ENCODE assay signal across 8 cellular contexts in genomic region chr12:15584366-15585041, GRCh38.
DNase-seq lines count a peak whose midpoint lies in the region; ATAC-seq lines count a peak whose summit lies in the region.

No MANE protein-coding gene starts in this region.

- H3K4me1 Mint-ChIP-seq in activated T-cell treated with anti-CD3 and anti-CD28 coated beads, Interleukin-2, amount 50 U/mL, for 4 hours (ENCODE audit: low read depth) = peaks cover 7% of the 10 kb centered on the region
- peaks cover 11% of the 10 kb centered on the region for H3K4me1 Mint-ChIP-seq in activated T-cell treated with anti-CD3 and anti-CD28 coated beads, Interleukin-2, amount 50 U/mL, for 24 hours (ENCODE audit: low read depth)

- no peak overlapping the region for H4K8ac ChIP-seq in mesendoderm (ENCODE audit: low read depth, low read length)

- no peak overlapping the region for H2BK15ac ChIP-seq in mesendoderm (replicated peaks; ENCODE audit: low read depth)

- H3K9me3 Mint-ChIP-seq in activated T-cell treated with anti-CD3 and anti-CD28 coated beads, Interleukin-2, amount 50 U/mL, for 4 hours = no peaks in the 10 kb centered on the region
- H3K9me3 Mint-ChIP-seq in activated T-cell treated with anti-CD3 and anti-CD28 coated beads, Interleukin-2, amount 50 U/mL, for 24 hours = no peaks in the 10 kb centered on the region

- H3K4me1 ChIP-seq in NT2/D1 (ENCODE audit: insufficient read depth, insufficient read length) (no peaks in the 10 kb centered on the region), mesendoderm (ENCODE audit: control insufficient read depth, low read depth, low read length) (no peaks in the 10 kb centered on the region)

- H3K56ac ChIP-seq in mesendoderm (ENCODE audit: low read length) = no peak overlapping the region

- no peak overlapping the region for H3K4me3 ChIP-seq in NT2/D1 (ENCODE audit: insufficient read length, low read depth)
- H3K4me3 ChIP-seq in mesendoderm (ENCODE audit: low read length) = no peak overlapping the region

- no peak overlapping the region for H2AK5ac ChIP-seq in mesendoderm (ENCODE audit: low read length)

- no peak overlapping the region for H3K27ac Mint-ChIP-seq in activated T-cell treated with anti-CD3 and anti-CD28 coated beads, Interleukin-2, amount 50 U/mL, for 24 hours

- no peak overlapping the region for H3K4ac ChIP-seq in mesendoderm (ENCODE audit: low read depth, low read length)

- H3K36me3 Mint-ChIP-seq in activated T-cell treated with anti-CD3 and anti-CD28 coated beads, Interleukin-2, amount 50 U/mL, for 4 hours (ENCODE audit: insufficient read depth) = peaks cover 7% of the 10 kb centered on the region
- H3K36me3 Mint-ChIP-seq in activated T-cell treated with anti-CD3 and anti-CD28 coated beads, Interleukin-2, amount 50 U/mL, for 24 hours (ENCODE audit: low read depth) = no peaks in the 10 kb centered on the region

- H3K18ac ChIP-seq in mesendoderm (ENCODE audit: low read length) = no peak overlapping the region

- ATAC-seq in activated T-cell treated with anti-CD3 and anti-CD28 coated beads, Interleukin-2, amount 50 U/mL, for 4 hours = no peak
- ATAC-seq in HG02678 (IDR thresholded peaks at IDR 0.05; ENCODE audit: unreplicated experiment) (peak; percentile 50), HG03457 (IDR thresholded peaks at IDR 0.05; ENCODE audit: unreplicated experiment) (no peak)

- H4K5ac ChIP-seq in mesendoderm (ENCODE audit: low read length) = no peak overlapping the region

- peaks cover 5% of the 10 kb centered on the region; the same call in 1 of the 2 replicates for H3K9me3 ChIP-seq in NT2/D1 (ENCODE audit: insufficient read depth, low read length)

- H3K4me2 ChIP-seq in mesendoderm (ENCODE audit: low read length) = no peak overlapping the region

- H3K4me3 Mint-ChIP-seq in activated T-cell treated with anti-CD3 and anti-CD28 coated beads, Interleukin-2, amount 50 U/mL, for 4 hours = no peak overlapping the region
- no peak overlapping the region for H3K4me3 Mint-ChIP-seq in activated T-cell treated with anti-CD3 and anti-CD28 coated beads, Interleukin-2, amount 50 U/mL, for 24 hours

- H2BK120ac ChIP-seq in mesendoderm (ENCODE audit: low read depth, low read length) = no peak overlapping the region

- no peaks in the 10 kb centered on the region for H3K79me1 ChIP-seq in mesendoderm (ENCODE audit: low read length)

- DNase-seq in activated T-cell treated with anti-CD3 and anti-CD28 coated beads, Interleukin-2, amount 50 U/mL, for 4 hours = peak; percentile 21
- DNase-seq in activated T-cell treated with anti-CD3 and anti-CD28 coated beads, Interleukin-2, amount 50 U/mL, for 24 hours = no peak
- DNase-seq in NT2/D1 (ENCODE audit: low read depth, low spot score) (peak; percentile 86), cerebellar cortex (ENCODE audit: low spot score) (peak; percentile 45), mesendoderm (peak; percentile 53), COR-L47 (lab: John Stamatoyannopoulos, UW) (no peak)

- WGBS in mesendoderm (ENCODE audit: extremely low coverage, insufficient coverage, low lambda C conversion rate) = no CpG with 5 or more reads among the region's 3 CpGs

- no peaks in the 10 kb centered on the region for H3K27me3 ChIP-seq in NT2/D1 (ENCODE audit: insufficient read depth, insufficient read length)
- no peaks in the 10 kb centered on the region for H3K27me3 ChIP-seq in mesendoderm (ENCODE audit: insufficient read depth, low read length, poor library complexity)

- H3K36me3 ChIP-seq in NT2/D1 (ENCODE audit: insufficient read depth, insufficient read length, low read length) = no peaks in the 10 kb centered on the region
- H3K36me3 ChIP-seq in mesendoderm (ENCODE audit: control insufficient read depth, insufficient read depth, low read length) = no peaks in the 10 kb centered on the region

- no peak overlapping the region for H3K27ac ChIP-seq in mesendoderm (ENCODE audit: low read depth, low read length)

- H2BK5ac ChIP-seq in mesendoderm (ENCODE audit: low read length) = no peak overlapping the region

- no peak overlapping the region for H3K23ac ChIP-seq in mesendoderm (ENCODE audit: low read length)

- H3K9ac ChIP-seq in NT2/D1 (ENCODE audit: insufficient read length, low read depth) (no peak overlapping the region), mesendoderm (ENCODE audit: low read length) (no peak overlapping the region)

- H3K27me3 Mint-ChIP-seq in activated T-cell treated with anti-CD3 and anti-CD28 coated beads, Interleukin-2, amount 50 U/mL, for 4 hours (ENCODE audit: low read depth) = no peaks in the 10 kb centered on the region
- H3K27me3 Mint-ChIP-seq in activated T-cell treated with anti-CD3 and anti-CD28 coated beads, Interleukin-2, amount 50 U/mL, for 24 hours = no peaks in the 10 kb centered on the region

- no peaks in the 10 kb centered on the region for H3K79me2 ChIP-seq in mesendoderm (ENCODE audit: control insufficient read depth, insufficient read depth, low read length)

Comparison
In these comparisons a context has a peak if more than half of its experiments do, and no peak if none do; other contexts are left out.
1. DNase-seq: peak in activated T-cell treated with anti-CD3 and anti-CD28 coated beads, Interleukin-2, amount 50 U/mL, for 4 hours (single experiment), NT2/D1 (single experiment), cerebellar cortex (single experiment) and mesendoderm (single experiment); none in activated T-cell treated with anti-CD3 and anti-CD28 coated beads, Interleukin-2, amount 50 U/mL, for 24 hours (single experiment) and COR-L47 (single experiment).